In the genomic region with DNA sequence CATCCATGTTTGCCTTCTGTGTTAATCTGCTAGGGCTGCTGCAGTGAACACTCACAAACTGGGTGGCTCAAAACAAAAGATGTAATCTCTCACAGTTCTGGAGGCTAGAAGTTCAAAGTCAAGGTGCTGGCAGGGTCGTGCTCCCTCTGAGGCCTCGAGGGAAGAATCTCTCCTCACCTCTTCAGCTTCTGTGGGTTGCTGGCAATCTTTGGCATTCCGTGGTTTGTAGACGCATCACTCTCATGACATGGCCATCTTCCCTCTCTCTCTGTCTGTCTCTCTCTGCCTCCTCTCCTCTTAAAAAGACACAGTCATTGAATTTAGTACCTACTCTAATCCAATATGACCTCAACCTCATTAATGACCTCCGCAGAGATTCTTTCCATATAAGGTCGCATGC, we compare ENCODE assay signal across 21 cellular contexts.
DNase-seq lines count a peak whose midpoint lies in the region; FAIRE-seq and TF ChIP-seq lines count a peak whose summit lies in the region.
"Had no signal": no experiment of that assay in that cellular context is flagged by ENCODE, and none has a peak within 500 bp of the region (broad histone marks: within the 10 kb centered on the region; RNA-seq: fewer than 3 reads in every experiment).

No MANE protein-coding gene starts in this region.

- no peak overlapping the region for H4K8ac ChIP-seq in H1 (ENCODE audit: extremely low read depth, insufficient read depth, low read length)

- H3K23ac ChIP-seq in H1 (ENCODE audit: insufficient read length), result no peak overlapping the region

- H3K36me3 ChIP-seq in H1 (ENCODE audit: control insufficient read depth in 2 of 4, insufficient read depth in 4 of 4, low read length in 3 of 4), result no peaks in the 10 kb centered on the region
- H3K36me3 ChIP-seq: BLaER1, thoracic aorta had no signal

- no peaks in the 10 kb centered on the region for H3K79me2 ChIP-seq in H1 (ENCODE audit: control insufficient read depth in 1 of 2, insufficient read depth in 2 of 2, low read length in 2 of 2)

- no peaks in the 10 kb centered on the region for H3K9me3 Mint-ChIP-seq in HFFc6
- no peaks in the 10 kb centered on the region for H3K9me3 Mint-ChIP-seq in activated T-cell treated with anti-CD3 and anti-CD28 coated beads, Interleukin-2, amount 50 U/mL, for 24 hours
- H3K9me3 Mint-ChIP-seq: activated naive CD4-positive, alpha-beta T cell treated with anti-CD3 and anti-CD28 coated beads, Interleukin-2, amount 50 U/mL, for 24 hours; activated T-cell treated with anti-CD3 and anti-CD28 coated beads, Interleukin-2, amount 50 U/mL, for 72 hours; stimulated activated effector memory CD8-positive, alpha-beta T cell treated with anti-CD3 and anti-CD28 coated beads, Interleukin-12 subunit alpha, Interleukin-12 subunit beta, amount 100 ng/mL, for 72 hours had no signal

- no peak overlapping the region for H3K27ac ChIP-seq in H1 (ENCODE audit: low read depth, low read length)
- H3K27ac ChIP-seq: BLaER1, coronary artery, thoracic aorta had no signal

- H3K18ac ChIP-seq in H1 (ENCODE audit: extremely low read depth, low read length), result no peak overlapping the region

- H2AFZ ChIP-seq in H1 (ENCODE audit: low read length), result no peak overlapping the region

- CTCF ChIA-PET in H1 (lab: Charles Lee; ENCODE audit: partially characterized antibody), result interaction anchor here (1.1 to 3.1 kb wide), 7 partner anchors 12 to 89 kb away, joined by 3 to 15 read pairs (median 7); no protein-coding TSS in a partner anchor

- 70% methylated on average over 6 of the region's 6 CpGs; no CpG with 5 or more reads in 1 of the 2 experiments for WGBS in H1 (ENCODE audit: extremely low coverage in 1 of 2, insufficient coverage in 1 of 2, insufficient read length in 1 of 2, insufficient replicate concordance in 2 of 2, low coverage in 1 of 2, low lambda C conversion rate in 2 of 2, missing lambda C conversion rate in 1 of 2), 2 experiments

- no peak overlapping the region for H3K4me3 Mint-ChIP-seq in HFFc6
- no peak overlapping the region for H3K4me3 Mint-ChIP-seq in activated T-cell treated with anti-CD3 and anti-CD28 coated beads, Interleukin-2, amount 50 U/mL, for 24 hours
- H3K4me3 Mint-ChIP-seq: activated CD8-positive, alpha-beta T cell treated with anti-CD3 and anti-CD28 coated beads, Interleukin-2, amount 10 ng/mL, durations not matched to agents 7 days and 5 days; activated naive CD4-positive, alpha-beta T cell treated with anti-CD3 and anti-CD28 coated beads, Interleukin-2, amount 50 U/mL, for 24 hours; activated T-cell treated with anti-CD3 and anti-CD28 coated beads, Interleukin-2, amount 50 U/mL, for 72 hours; stimulated activated effector memory CD8-positive, alpha-beta T cell treated with anti-CD3 and anti-CD28 coated beads, Interleukin-12 subunit alpha, Interleukin-12 subunit beta, amount 100 ng/mL, for 72 hours had no signal

- H3K27me3 Mint-ChIP-seq in HFFc6 (ENCODE audit: insufficient read depth), result peaks cover 47% of the 10 kb centered on the region
- H3K27me3 Mint-ChIP-seq in activated T-cell treated with anti-CD3 and anti-CD28 coated beads, Interleukin-2, amount 50 U/mL, for 24 hours, result no peaks in the 10 kb centered on the region
- H3K27me3 Mint-ChIP-seq: activated naive CD4-positive, alpha-beta T cell treated with anti-CD3 and anti-CD28 coated beads, Interleukin-2, amount 50 U/mL, for 24 hours had no signal

- FAIRE-seq in H1 (lab: Jason Lieb, UNC), result no peak
- FAIRE-seq: G401.6 had no signal

- no peaks in the 10 kb centered on the region for H3K9me3 ChIP-seq in H1 (ENCODE audit: insufficient read depth in 2 of 2, low read depth in 1 of 2, low read length in 1 of 2)
- H3K9me3 ChIP-seq: BLaER1, thoracic aorta had no signal

- no peaks in the 10 kb centered on the region for H3K23me2 ChIP-seq in H1 (ENCODE audit: low read depth, low read length)

- no peak overlapping the region for H3K4me3 ChIP-seq in H1 (ENCODE audit: extremely low read depth in 1 of 4, insufficient read depth in 2 of 4, low read depth in 3 of 4, low read length in 4 of 4)
- H3K4me3 ChIP-seq: BLaER1 had no signal

- no peak overlapping the region for H3K56ac ChIP-seq in H1 (replicated peaks; ENCODE audit: insufficient read length, low read depth, low read length)

- no peak overlapping the region for H2BK5ac ChIP-seq in H1 (ENCODE audit: low read depth, low read length)

- no peak overlapping the region for H3K9ac ChIP-seq in H1 (replicated peaks in 1 of 4; ENCODE audit: extremely low read depth in 1 of 4, low read depth in 3 of 4, low read length in 3 of 4)
- H3K9ac ChIP-seq: BLaER1 had no signal

- no peaks in the 10 kb centered on the region for H3K36me3 Mint-ChIP-seq in HFFc6 (ENCODE audit: low read depth)
- no peaks in the 10 kb centered on the region for H3K36me3 Mint-ChIP-seq in activated T-cell treated with anti-CD3 and anti-CD28 coated beads, Interleukin-2, amount 50 U/mL, for 24 hours (ENCODE audit: low read depth)
- H3K36me3 Mint-ChIP-seq: stimulated activated effector memory CD8-positive, alpha-beta T cell treated with anti-CD3 and anti-CD28 coated beads, Interleukin-12 subunit alpha, Interleukin-12 subunit beta, amount 100 ng/mL, for 72 hours had no signal

- no peak overlapping the region for H4K91ac ChIP-seq in H1 (replicated peaks; ENCODE audit: insufficient read length, low read length)

- peak overlapping the region; percentile 3; the same call in 1 of the 2 replicates for H2BK12ac ChIP-seq in H1 (ENCODE audit: low read depth, low read length)

- no peaks in the 10 kb centered on the region for H3K79me1 ChIP-seq in H1 (ENCODE audit: low read depth, low read length)

- H3K4me1 ChIP-seq in H1 (replicated peaks in 1 of 4; ENCODE audit: control insufficient read depth in 3 of 4, insufficient read depth in 4 of 4, low read length in 3 of 4), result peaks cover 0 to 17% (median 10%) of the 10 kb centered on the region in 4 experiments; a peak in 5 of 7 replicates
- H3K4me1 ChIP-seq: BLaER1 had no signal

- DNase-seq in HFFc6 (peak; percentile 4), H1 (ENCODE audit: low read depth in 1 of 2, low spot score in 2 of 2) (no peak), myocyte (ENCODE audit: low read depth) (peak; percentile 59), amygdala (lab: John Stamatoyannopoulos, UW) (no peak), 8988T (no peak)
- DNase-seq in activated T-cell treated with anti-CD3 and anti-CD28 coated beads, Interleukin-2, amount 50 U/mL, for 24 hours, result no peak
- DNase-seq in activated CD4-positive, alpha-beta T cell treated with anti-CD3 and anti-CD28 coated beads, Interleukin-2, amount 50 U/mL, for 48 hours, result no peak
- DNase-seq: activated CD4-positive, CD25-positive, alpha-beta regulatory T cell; activated CD8-positive, alpha-beta T cell treated with anti-CD3 and anti-CD28 coated beads, Interleukin-2, amount 10 ng/mL, durations not matched to agents 7 days and 5 days; activated T-cell treated with anti-CD3 and anti-CD28 coated beads, Interleukin-2, amount 50 U/mL, for 72 hours; foreskin melanocyte; GOT3; NCI-H345; occipital lobe; T1000 had no signal

- H3K27me3 ChIP-seq in H1 (replicated peaks in 1 of 4; ENCODE audit: control insufficient read depth in 3 of 4, extremely low read depth in 1 of 4, insufficient read depth in 3 of 4, low read length in 3 of 4), result 0 out of 7 replicates have a peak, but pooled peaks cover 0 to 2% (median 0%) of the 10 kb centered on the region in 4 experiments
- H3K27me3 ChIP-seq: BLaER1 had no signal

- H4K5ac ChIP-seq in H1 (ENCODE audit: insufficient read length, low read depth, low read length), result no peak overlapping the region

- H2AK5ac ChIP-seq in H1 (ENCODE audit: low read depth, low read length), result no peak overlapping the region

- H2BK15ac ChIP-seq in H1 (ENCODE audit: low read length), result no peak overlapping the region

- peaks cover 0 to 1% of the 10 kb centered on the region in 2 experiments for H4K20me1 ChIP-seq in H1 (replicated peaks in 1 of 2; ENCODE audit: control insufficient read depth in 1 of 2, insufficient read depth in 2 of 2, low read length in 2 of 2)
- H4K20me1 ChIP-seq: BLaER1 had no signal

- H3K27ac Mint-ChIP-seq in HFFc6, result no peak overlapping the region
- H3K27ac Mint-ChIP-seq in activated T-cell treated with anti-CD3 and anti-CD28 coated beads, Interleukin-2, amount 50 U/mL, for 24 hours, result no peak overlapping the region
- H3K27ac Mint-ChIP-seq: activated CD8-positive, alpha-beta T cell treated with anti-CD3 and anti-CD28 coated beads, Interleukin-2, amount 10 ng/mL, durations not matched to agents 7 days and 5 days; activated naive CD4-positive, alpha-beta T cell treated with anti-CD3 and anti-CD28 coated beads, Interleukin-2, amount 50 U/mL, for 24 hours; activated T-cell treated with anti-CD3 and anti-CD28 coated beads, Interleukin-2, amount 50 U/mL, for 72 hours; stimulated activated effector memory CD8-positive, alpha-beta T cell treated with anti-CD3 and anti-CD28 coated beads, Interleukin-12 subunit alpha, Interleukin-12 subunit beta, amount 100 ng/mL, for 72 hours had no signal

- H3K4ac ChIP-seq in H1 (replicated peaks; ENCODE audit: insufficient read length, low read depth, low read length), result no peak overlapping the region

- peaks cover 7% of the 10 kb centered on the region; the same call in 1 of the 2 replicates for H3K4me1 Mint-ChIP-seq in HFFc6 (ENCODE audit: low read depth)
- no peaks in the 10 kb centered on the region for H3K4me1 Mint-ChIP-seq in activated T-cell treated with anti-CD3 and anti-CD28 coated beads, Interleukin-2, amount 50 U/mL, for 24 hours (ENCODE audit: low read depth)

- TF ChIP-seq CTCF in HFFc6 (IDR thresholded peaks at IDR 0.05), result no peak
- TF ChIP-seq CTCF in H1 (IDR thresholded peaks at IDR 0.05; ENCODE audit: control extremely low read depth in 1 of 3, insufficient read depth in 1 of 3, low read depth in 1 of 3, low read length in 3 of 3), result no peak

- H2BK20ac ChIP-seq in H1 (ENCODE audit: low read length), result no peak overlapping the region

- TF ChIP-seq EP300 in H1 (IDR thresholded peaks at IDR 0.05; ENCODE audit: borderline replicate concordance in 1 of 2, low read depth in 2 of 2, low read length in 2 of 2), result no peak

- H3K4me2 ChIP-seq in H1 (ENCODE audit: insufficient read depth in 1 of 2, low read depth in 2 of 2, low read length in 2 of 2), result no peak overlapping the region
- H3K4me2 ChIP-seq: BLaER1 had no signal

- H2BK120ac ChIP-seq in H1 (replicated peaks; ENCODE audit: low read depth, low read length), result no peak overlapping the region

- no peak for TF ChIP-seq RAD21 in H1 (IDR thresholded peaks at IDR 0.05 in 1 of 2, conservative IDR thresholded peaks at IDR 0.05 in 1 of 2; ENCODE audit: low read depth in 2 of 2, low read length in 2 of 2)

- no peak for TF ChIP-seq POLR2A in H1 (IDR thresholded peaks at IDR 0.05; ENCODE audit: control extremely low read depth in 1 of 2, low read depth in 2 of 2, low read length in 2 of 2)

- POLR2A ChIA-PET in H1 (lab: Charles Lee; ENCODE audit: partially characterized antibody), result no interaction called here

- no peak overlapping the region for H3K14ac ChIP-seq in H1 (ENCODE audit: insufficient read length)

TF ChIP-seq in H1, 55 proteins besides CTCF, POLR2A, EP300 and RAD21:
- TF ChIP-seq SUZ12 (IDR thresholded peaks at IDR 0.05; ENCODE audit: low read length) (no peak), SRF (IDR thresholded peaks at IDR 0.05; ENCODE audit: low read depth, low read length) (peak; percentile 35; the same call in 1 of the 2 replicates)
TF ChIP-seq in H1: peak in this region for 1.

Comparison
In these comparisons a context has a peak if more than half of its experiments do, and no peak if none do; other contexts are left out.
1. DNase-seq: peak in HFFc6 (single experiment) and myocyte (single experiment); none in H1 (0 of 2), activated T-cell treated with anti-CD3 and anti-CD28 coated beads, Interleukin-2, amount 50 U/mL, for 24 hours (single experiment), amygdala (0 of 56), 8988T (single experiment) and activated CD4-positive, alpha-beta T cell treated with anti-CD3 and anti-CD28 coated beads, Interleukin-2, amount 50 U/mL, for 48 hours (0 of 2).